ENCODE assay signal across 8 cellular contexts in genomic region chr7:90625562-90625961, GRCh38. TPM values are rescaled to one million over a fixed set of nuclear protein-coding genes. Genes with fewer than 3 reads are reported as not detected.
DNase-seq lines count a peak whose midpoint lies in the region; ATAC-seq and TF ChIP-seq lines count a peak whose summit lies in the region.

No MANE protein-coding gene starts in this region.

- H3K36me3 Mint-ChIP-seq in H9 (ENCODE audit: insufficient read depth in 1 of 3, low read depth in 3 of 3): peaks cover 0 to 2% (median 0%) of the 10 kb centered on the region in 3 experiments; a peak in 2 of 7 replicates
- no peaks in the 10 kb centered on the region for H3K36me3 Mint-ChIP-seq in progenitor cell of endocrine pancreas (ENCODE audit: insufficient read depth)

- peak overlapping the region; percentile 40 for H3K4me2 ChIP-seq in H9 (ENCODE audit: insufficient read depth, insufficient read length, low read length)

- H2BK12ac ChIP-seq in H9 (ENCODE audit: insufficient read length, low read depth, low read length): no peak overlapping the region

- H2BK5ac ChIP-seq in H9 (ENCODE audit: insufficient read length, low read length): no peak overlapping the region

- H3K79me1 ChIP-seq in H9 (ENCODE audit: insufficient read depth, low read depth, low read length, poor library complexity, severe bottlenecking): no peaks in the 10 kb centered on the region

- H3K27ac ChIP-seq in H9 (ENCODE audit: insufficient read length, low read depth, low read length): peak overlapping the region; percentile 77

- H2AFZ ChIP-seq in H9 (ENCODE audit: low read length): no peak overlapping the region

- no peak overlapping the region for H4K8ac ChIP-seq in H9 (replicated peaks; ENCODE audit: insufficient read length, low read depth, low read length)

- no peak overlapping the region for H3K14ac ChIP-seq in H9 (ENCODE audit: insufficient read depth, low read length)

- no peaks in the 10 kb centered on the region; the same call in 1 of the 2 replicates for H3K27me3 ChIP-seq in H9 (ENCODE audit: insufficient read depth, low read length)

- no peak overlapping the region for H4K91ac ChIP-seq in H9 (ENCODE audit: insufficient read length, low read depth, low read length)

- no peak overlapping the region for H2AK5ac ChIP-seq in H9 (ENCODE audit: insufficient read length, low read length)

- no peak overlapping the region for H3K23ac ChIP-seq in H9 (ENCODE audit: insufficient read length, low read depth, low read length)

- H3K9me3 ChIP-seq in H9 (ENCODE audit: control insufficient read depth, low read depth, low read length): no peaks in the 10 kb centered on the region

- WGBS in H9 (ENCODE audit: extremely low coverage, insufficient read length, low lambda C conversion rate): no CpG with 5 or more reads among the region's 3 CpGs

- no peak overlapping the region for H2BK120ac ChIP-seq in H9 (ENCODE audit: low read depth, low read length, poor library complexity, severe bottlenecking)

- DNase-seq in H9 (no peak), NCI-H82 treated with DMSO at 0.1 percent for 48 hours (lab: John Stamatoyannopoulos, UW; ENCODE audit: unreplicated experiment) (peak; percentile 93), fibroblast of peridontal ligament (ENCODE audit: extremely low read depth) (peak; percentile 66), progenitor cell of endocrine pancreas (ENCODE audit: low spot score, unreplicated experiment) (no peak), NCI-H2081 treated with DMSO at 0.1 percent for 48 hours (lab: John Stamatoyannopoulos, UW) (no peak)

- no peak overlapping the region for H4K5ac ChIP-seq in H9 (ENCODE audit: insufficient read length, low read depth, low read length)

- no peak overlapping the region for H3K9ac ChIP-seq in H9 (ENCODE audit: extremely low read depth, insufficient read length, low read length)

- peak overlapping the region in 2 of 3 experiments; percentile 75 to 93; a peak in 3 of 7 replicates for H3K27ac Mint-ChIP-seq in H9
- H3K27ac Mint-ChIP-seq in progenitor cell of endocrine pancreas: peak overlapping the region; percentile 86

- peaks cover 18% of the 10 kb centered on the region; the same call in 1 of the 2 replicates for H3K4me1 ChIP-seq in H9 (ENCODE audit: insufficient read depth, low read length)

- no peak overlapping the region for H3K56ac ChIP-seq in H9 (ENCODE audit: insufficient read length, low read depth, low read length)

- ATAC-seq in GM18517 (IDR thresholded peaks at IDR 0.05; ENCODE audit: unreplicated experiment) (no peak), HG02938 (IDR thresholded peaks at IDR 0.05; ENCODE audit: unreplicated experiment) (no peak), HG02840 (IDR thresholded peaks at IDR 0.05; ENCODE audit: low FRiP score, unreplicated experiment) (no peak)

- H2BK20ac ChIP-seq in H9 (ENCODE audit: low read depth, low read length, poor library complexity, severe bottlenecking): no peak overlapping the region

- 0 out of 5 replicates have a peak overlapping the region, but pooled peaks of 1 of the 2 experiments have one; percentile 61 for H3K4me3 Mint-ChIP-seq in H9
- no peak overlapping the region for H3K4me3 Mint-ChIP-seq in progenitor cell of endocrine pancreas (ENCODE audit: low read depth)

- no peak overlapping the region for H3K4ac ChIP-seq in H9 (ENCODE audit: low read depth, low read length)

- H3K18ac ChIP-seq in H9 (ENCODE audit: insufficient read length, low read depth, low read length): no peak overlapping the region

- no peaks in the 10 kb centered on the region for H4K20me1 ChIP-seq in H9 (ENCODE audit: control insufficient read depth, insufficient read depth, insufficient read length)

- no peaks in the 10 kb centered on the region for H3K9me3 Mint-ChIP-seq in H9
- H3K9me3 Mint-ChIP-seq in progenitor cell of endocrine pancreas (ENCODE audit: low read depth): no peaks in the 10 kb centered on the region

- TF ChIP-seq CTCF in H9 (conservative IDR thresholded peaks at IDR 0.05): no peak
- TF ChIP-seq CTCF in progenitor cell of endocrine pancreas (IDR thresholded peaks at IDR 0.05; ENCODE audit: unreplicated experiment): no peak

- H3K4me1 Mint-ChIP-seq in H9: peaks cover 57 to 64% of the 10 kb centered on the region in 2 experiments
- H3K4me1 Mint-ChIP-seq in progenitor cell of endocrine pancreas (ENCODE audit: low read depth): peaks cover 25% of the 10 kb centered on the region

- no peak overlapping the region for H3T11ph ChIP-seq in H9 (ENCODE audit: low read length)

- H3K23me2 ChIP-seq in H9 (ENCODE audit: insufficient read length, low read depth, low read length, poor library complexity, severe bottlenecking): no peaks in the 10 kb centered on the region

- no peaks in the 10 kb centered on the region for H3K79me2 ChIP-seq in H9 (ENCODE audit: insufficient read depth, low read length)

- no peak overlapping the region for H2BK15ac ChIP-seq in H9 (ENCODE audit: low read depth, low read length)

- H3K27me3 Mint-ChIP-seq in H9 (ENCODE audit: low read depth) (peaks cover 6% of the 10 kb centered on the region), progenitor cell of endocrine pancreas (no peaks in the 10 kb centered on the region)

RNA-seq across cellular contexts. Expression of gene CDK14, which starts 29.4 kb away (rescaled TPM):
- total RNA-seq in H9 (2021): 23.9 and 24.9 TPM in 2 replicates
- total RNA-seq in progenitor cell of endocrine pancreas: 116 and 117 TPM in 2 replicates

Comparison
In these comparisons a context has a peak if more than half of its experiments do, and no peak if none do; other contexts are left out.
1. DNase-seq: peak in NCI-H82 treated with DMSO at 0.1 percent for 48 hours (single experiment) and fibroblast of peridontal ligament (single experiment); none in H9 (single experiment), progenitor cell of endocrine pancreas (single experiment) and NCI-H2081 treated with DMSO at 0.1 percent for 48 hours (single experiment).